8 cellular contexts compared by ENCODE assay signal in the genomic region with DNA sequence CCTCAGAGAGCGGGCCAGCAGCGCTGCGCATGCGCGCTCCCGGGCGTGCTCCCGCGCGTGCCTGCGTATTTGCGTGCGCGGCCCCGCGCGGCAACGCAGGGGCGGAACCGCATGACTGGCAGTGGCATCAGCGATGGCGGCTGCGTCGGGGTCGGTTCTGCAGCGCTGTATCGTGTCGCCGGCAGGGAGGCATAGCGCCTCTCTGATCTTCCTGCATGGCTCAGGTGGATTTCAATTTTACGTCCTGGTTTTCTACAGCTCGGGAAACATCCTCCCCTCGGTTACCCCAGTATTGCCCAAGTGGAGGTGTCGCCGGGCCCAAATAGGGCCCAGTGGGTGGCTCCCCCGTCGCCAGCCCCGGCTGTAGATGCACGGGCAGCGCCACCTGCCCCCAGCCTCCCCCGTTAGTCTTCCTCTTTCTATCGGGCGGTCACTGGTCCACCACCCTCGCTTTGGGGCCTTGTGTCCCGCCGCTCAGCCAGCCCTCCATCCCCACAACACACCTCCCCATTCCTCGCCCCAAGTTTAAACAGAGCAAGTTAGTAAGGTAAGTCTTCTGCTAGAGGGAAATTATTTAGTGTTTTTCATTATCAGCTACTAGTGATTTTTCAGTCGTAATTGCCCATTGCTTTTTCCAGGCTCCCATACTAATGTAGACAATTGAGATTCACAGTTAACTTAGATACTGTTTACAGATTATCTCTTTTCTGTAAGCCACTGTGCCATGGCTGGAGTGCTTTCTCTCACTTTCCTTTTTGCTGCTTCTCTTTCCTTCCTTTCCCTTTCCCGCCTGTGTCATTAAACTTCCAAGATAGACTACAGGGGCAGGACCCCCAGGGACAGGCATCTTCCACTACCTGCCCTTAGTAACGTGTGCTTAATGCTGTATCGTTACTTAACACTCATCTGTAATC. TPM values are rescaled to one million over a fixed set of nuclear protein-coding genes. Genes with fewer than 3 reads are reported as not detected.
DNase-seq lines count a peak whose midpoint lies in the region; ATAC-seq and TF ChIP-seq lines count a peak whose summit lies in the region.

A gene (plus strand): TSS at position 121 of the 914 bp plus-strand sequence. CDS start 13 bp downstream, at position 134.

- H3K9me3 ChIP-seq in HUES48 (ENCODE audit: control insufficient read depth, insufficient read depth, low read length): no peaks in the 10 kb centered on the region
- no peaks in the 10 kb centered on the region for H3K9me3 ChIP-seq in OCI-LY3 (ENCODE audit: insufficient read depth, low read length)
- no peaks in the 10 kb centered on the region for H3K9me3 ChIP-seq in mononuclear cell (ENCODE audit: low read depth, low read length)

- peaks cover 43% of the 10 kb centered on the region for H3K79me2 ChIP-seq in OCI-LY3 (ENCODE audit: low read length)

- peaks cover 19% of the 10 kb centered on the region; the same call in 1 of the 2 replicates for H4K20me1 ChIP-seq in OCI-LY3 (ENCODE audit: insufficient read depth, low read length)

- peak within 1 kb of the TSS; percentile 98 for H3K4me2 ChIP-seq in OCI-LY3 (ENCODE audit: low read length)

- H2AFZ ChIP-seq in OCI-LY3 (ENCODE audit: low read depth, low read length): peak within 1 kb of the TSS; percentile 87

- H3K4me1 ChIP-seq in HUES48 (ENCODE audit: control insufficient read depth, insufficient read depth, low read length) (peaks cover 14% of the 10 kb centered on the region), OCI-LY3 (ENCODE audit: low read length) (peaks cover 58% of the 10 kb centered on the region), mononuclear cell (ENCODE audit: insufficient read depth, low read length) (peaks cover 14% of the 10 kb centered on the region)

- H3K4me3 ChIP-seq in HUES48 (ENCODE audit: low read depth, low read length) (peak within 1 kb of the TSS; percentile 80), OCI-LY3 (ENCODE audit: low read length) (peak within 1 kb of the TSS; percentile 96), mononuclear cell (ENCODE audit: low read length) (peak within 1 kb of the TSS; percentile 73)

- H3K27me3 ChIP-seq in HUES48 (ENCODE audit: control insufficient read depth, insufficient read depth, low read length) (no peaks in the 10 kb centered on the region), OCI-LY3 (ENCODE audit: low read depth, low read length) (no peaks in the 10 kb centered on the region), mononuclear cell (ENCODE audit: insufficient read depth, low read length) (no peaks in the 10 kb centered on the region)

- peak; percentile 96 for DNase-seq in DMS 273 (lab: John Stamatoyannopoulos, UW; ENCODE audit: unreplicated experiment)
- peak; percentile 78 for DNase-seq in activated T-cell treated with anti-CD3 and anti-CD28 coated beads for 1 hour (ENCODE audit: low read depth)
- peak; percentile 75 for DNase-seq in epidermal melanocyte (ENCODE audit: insufficient read length, low spot score)
- DNase-seq in stimulated activated CD8-positive, alpha-beta memory T cell treated with anti-CD3 and anti-CD28 coated beads, Interleukin-2, amount 100 ng/mL, for 48 hours (ENCODE audit: low read depth in 2 of 2): peak; percentile 80 to 83

- H3K27ac ChIP-seq in HUES48 (ENCODE audit: low read depth, low read length) (peak within 1 kb of the TSS; percentile 87), OCI-LY3 (ENCODE audit: low read length) (peak within 1 kb of the TSS; percentile 81)

- ATAC-seq in GM21423 (IDR thresholded peaks at IDR 0.05; ENCODE audit: unreplicated experiment): peak; percentile 72

- H3K9ac ChIP-seq in HUES48 (ENCODE audit: low read depth, low read length) (peak within 1 kb of the TSS; percentile 83), OCI-LY3 (ENCODE audit: low read length) (peak within 1 kb of the TSS; percentile 95)

- peak; percentile 38 for TF ChIP-seq CTCF in OCI-LY3 (IDR thresholded peaks at IDR 0.05; ENCODE audit: low read depth, low read length)

- no peaks in the 10 kb centered on the region for H3K36me3 ChIP-seq in HUES48 (ENCODE audit: control insufficient read depth, insufficient read depth, low read length)
- H3K36me3 ChIP-seq in OCI-LY3 (replicated peaks; ENCODE audit: low read depth, low read length): peaks cover 16% of the 10 kb centered on the region

RNA-seq across cellular contexts. Expression of the gene that starts here (rescaled TPM):
- 17.8 TPM for total RNA-seq in mononuclear cell

Comparison
In these comparisons a context has a peak if more than half of its experiments do, and no peak if none do; other contexts are left out.
1. Peak in every context shown above with its lines: DNase-seq, ATAC-seq, H3K4me3 ChIP-seq and H3K27ac ChIP-seq.